In genomic region chr2:23940262-23940975, GRCh38 we compare ENCODE assay signal across 8 cellular contexts. TPM values are rescaled to one million over a fixed set of nuclear protein-coding genes. Genes with fewer than 3 reads are reported as not detected.
DNase-seq lines count a peak whose midpoint lies in the region; ATAC-seq and TF ChIP-seq lines count a peak whose summit lies in the region.

Gene UBXN2A (plus strand): TSS chr2:23940463. CDS start chr2:23958315, 17,852 bp downstream.

- intact Hi-C loops in activated CD4-positive, alpha-beta T cell treated with anti-CD3 and anti-CD28 coated beads for 36 hours (cut with DNase I, micrococcal nuclease): loop anchor here (1.0 to 5.0 kb wide), 5 partner anchors 13 to 136 kb away; partner anchors contain the start of genes ATAD2B (in 2 of the 2), SF3B6 (in 2 of the 2), WDCP (in 2 of the 2) and FKBP1B (in 1 of the 2)
- intact Hi-C loops in colonic mucosa (cut with DNase I): no loop called here

- POLR2A ChIA-PET in activated CD4-positive, alpha-beta T cell treated with anti-CD3 and anti-CD28 coated beads for 36 hours (lab: Charles Lee): interaction anchor here (0.5 to 2.2 kb wide), 3 partner anchors 14 to 136 kb away, joined by 3 to 44 read pairs (median 5); partner anchors contain the start of genes ATAD2B and SF3B6

- H3K36me3 ChIP-seq in colonic mucosa: no peaks in the 10 kb centered on the region

- DNase-seq in AG20443 (ENCODE audit: low spot score) (peak; percentile 96), NCI-H446 (lab: John Stamatoyannopoulos, UW) (peak; percentile 47 to 84), colonic mucosa (peak; percentile 74), left kidney (ENCODE audit: low read depth, low spot score) (peak; percentile 95)
- peak; percentile 85 for DNase-seq in activated CD4-positive, alpha-beta T cell treated with anti-CD3 and anti-CD28 coated beads for 36 hours
- DNase-seq in stimulated activated CD4-positive, alpha-beta T cell treated with anti-CD3 and anti-CD28 coated beads, Interleukin-1b, Interleukin-23, amount 100 ng/mL, for 48 hours: peak; percentile 68

- peak within 1 kb of the TSS; percentile 86 to 90 for H3K9ac ChIP-seq in colonic mucosa (ENCODE audit: low read depth in 2 of 2, low read length in 2 of 2)

- H3K9me3 ChIP-seq in colonic mucosa: no peaks in the 10 kb centered on the region

- peaks cover 5% of the 10 kb centered on the region for H3K27me3 Mint-ChIP-seq in activated CD4-positive, alpha-beta T cell treated with anti-CD3 and anti-CD28 coated beads for 36 hours

- H3K4me3 ChIP-seq in colonic mucosa: peak within 1 kb of the TSS; percentile 74

- H3K9me3 Mint-ChIP-seq in activated CD4-positive, alpha-beta T cell treated with anti-CD3 and anti-CD28 coated beads for 36 hours (ENCODE audit: low read depth): no peaks in the 10 kb centered on the region

- H3K27me3 ChIP-seq in colonic mucosa: no peaks in the 10 kb centered on the region

- H3K4me3 Mint-ChIP-seq in activated CD4-positive, alpha-beta T cell treated with anti-CD3 and anti-CD28 coated beads for 36 hours: peak within 1 kb of the TSS; percentile 84

- CTCF ChIA-PET in activated CD4-positive, alpha-beta T cell treated with anti-CD3 and anti-CD28 coated beads for 36 hours (lab: Charles Lee): interaction anchor here (0.6 to 5.0 kb wide), 5 partner anchors 13 to 144 kb away, joined by 3 to 61 read pairs (median 3); partner anchors contain the start of genes ATAD2B and TP53I3

- peak within 1 kb of the TSS; percentile 95 for H3K27ac ChIP-seq in colonic mucosa

- ATAC-seq in GM18909 (IDR thresholded peaks at IDR 0.05; ENCODE audit: poor library complexity, unreplicated experiment) (peak; percentile 78), HG03135 (IDR thresholded peaks at IDR 0.05; ENCODE audit: unreplicated experiment) (peak; percentile 79)
- ATAC-seq in activated CD4-positive, alpha-beta T cell treated with anti-CD3 and anti-CD28 coated beads for 36 hours: peak; percentile 88

- H3K4me1 ChIP-seq in colonic mucosa: peaks cover 6% of the 10 kb centered on the region

- peak within 1 kb of the TSS; percentile 93 for H3K27ac Mint-ChIP-seq in activated CD4-positive, alpha-beta T cell treated with anti-CD3 and anti-CD28 coated beads for 36 hours

- H3K4me1 Mint-ChIP-seq in activated CD4-positive, alpha-beta T cell treated with anti-CD3 and anti-CD28 coated beads for 36 hours: peaks cover 18% of the 10 kb centered on the region

- TF ChIP-seq CTCF in colonic mucosa (IDR thresholded peaks at IDR 0.05): no peak

- peaks cover 4% of the 10 kb centered on the region for H3K36me3 Mint-ChIP-seq in activated CD4-positive, alpha-beta T cell treated with anti-CD3 and anti-CD28 coated beads for 36 hours (ENCODE audit: low read depth)

RNA-seq across cellular contexts. Expression of gene UBXN2A, which starts in this region (rescaled TPM):
- 10 to 100 TPM in 1 of 2 experiments, 1 to 10 TPM in 1; 9.1 to 10.5 TPM for total RNA-seq in activated CD4-positive, alpha-beta T cell treated with anti-CD3 and anti-CD28 coated beads for 36 hours
- 10 to 100 TPM in 1 of 2 donors, 1 to 10 TPM in 1; 10.0 to 17.3 TPM for total RNA-seq in colonic mucosa

Comparison
In these comparisons a context has a peak if more than half of its experiments do, and no peak if none do; other contexts are left out.
1. Peak in every context shown above with its lines: DNase-seq, ATAC-seq, H3K4me3 ChIP-seq and H3K27ac ChIP-seq.